8 cellular contexts compared by ENCODE assay signal in genomic region chr3:52771334-52771681, GRCh38. TPM values are rescaled to one million over a fixed set of nuclear protein-coding genes. Genes with fewer than 3 reads are reported as not detected.
DNase-seq lines count a peak whose midpoint lies in the region; ATAC-seq and TF ChIP-seq lines count a peak whose summit lies in the region.

No MANE protein-coding gene starts in this region.

- H3K4me1 ChIP-seq in cardiac muscle cell (ENCODE audit: low read depth) (peaks cover 11% of the 10 kb centered on the region), skeletal muscle satellite cell (ENCODE audit: control insufficient read depth, insufficient read depth, low read length) (peaks cover 15% of the 10 kb centered on the region)

- H3K27me3 Mint-ChIP-seq in T-helper 2 cell treated with Interferon-gamma antibody and Interleukin-4, amounts not matched to agents 5 μg/mL and 100 μg/mL, for 36 hours (ENCODE audit: low read depth), result no peaks in the 10 kb centered on the region
- no peaks in the 10 kb centered on the region for H3K27me3 Mint-ChIP-seq in T-cell

- H3K27ac Mint-ChIP-seq in T-helper 2 cell treated with Interferon-gamma antibody and Interleukin-4, amounts not matched to agents 5 μg/mL and 100 μg/mL, for 36 hours, result peak overlapping the region; percentile 95
- peak overlapping the region; percentile 85 to 96 for H3K27ac Mint-ChIP-seq in T-cell

- H3K27ac ChIP-seq in cardiac muscle cell, result peak overlapping the region; percentile 86

- TF ChIP-seq CTCF in cardiac muscle cell (IDR thresholded peaks at IDR 0.05; ENCODE audit: low read depth, low read length), result no peak

- peak; percentile 5 to 17 (median 12) for ATAC-seq in T-cell (replicated peaks in 1 of 4)

- CTCF ChIA-PET in T-cell (lab: Charles Lee), result interaction anchor here in 1 of 2 donors (1.4 kb wide), 1 partner anchor 121 kb away, joined by 3 read pairs; no protein-coding TSS in a partner anchor

- H3K9me3 ChIP-seq in cardiac muscle cell (ENCODE audit: low read depth) (no peaks in the 10 kb centered on the region), skeletal muscle satellite cell (replicated peaks; ENCODE audit: low read length) (no peaks in the 10 kb centered on the region)

- peak overlapping the region; percentile 79 for H3K4me2 ChIP-seq in skeletal muscle satellite cell (ENCODE audit: low read length)

- H3K4me3 ChIP-seq in cardiac muscle cell (peak overlapping the region; percentile 82), skeletal muscle satellite cell (ENCODE audit: low read length) (peak overlapping the region; percentile 78)

- H3K4me1 Mint-ChIP-seq in T-helper 2 cell treated with Interferon-gamma antibody and Interleukin-4, amounts not matched to agents 5 μg/mL and 100 μg/mL, for 36 hours (ENCODE audit: low read depth), result peaks cover 21% of the 10 kb centered on the region
- H3K4me1 Mint-ChIP-seq in T-cell, result peaks cover 22 to 26% (median 23%) of the 10 kb centered on the region in 3 donors

- H3K36me3 ChIP-seq in cardiac muscle cell, result peaks cover 2% of the 10 kb centered on the region
- H3K36me3 ChIP-seq in skeletal muscle satellite cell (ENCODE audit: insufficient read depth, low read length), result peaks cover 8% of the 10 kb centered on the region

- peak overlapping the region; percentile 84 for H3K9ac ChIP-seq in skeletal muscle satellite cell (ENCODE audit: low read depth, low read length)

- H3K4me3 Mint-ChIP-seq in T-helper 2 cell treated with Interferon-gamma antibody and Interleukin-4, amounts not matched to agents 5 μg/mL and 100 μg/mL, for 36 hours, result peak overlapping the region; percentile 87
- H3K4me3 Mint-ChIP-seq in T-cell, result peak overlapping the region; percentile 84 to 95 (median 91)

- H3K27me3 ChIP-seq in cardiac muscle cell, result no peaks in the 10 kb centered on the region
- peaks cover 9% of the 10 kb centered on the region for H3K27me3 ChIP-seq in skeletal muscle satellite cell (ENCODE audit: control insufficient read depth, insufficient read depth, low read length)

- no peaks in the 10 kb centered on the region for H3K9me3 Mint-ChIP-seq in T-helper 2 cell treated with Interferon-gamma antibody and Interleukin-4, amounts not matched to agents 5 μg/mL and 100 μg/mL, for 36 hours
- no peaks in the 10 kb centered on the region for H3K9me3 Mint-ChIP-seq in T-cell

- POLR2A ChIA-PET in T-cell (lab: Charles Lee), result no interaction called here

- peaks cover 3% of the 10 kb centered on the region for H3K36me3 Mint-ChIP-seq in T-helper 2 cell treated with Interferon-gamma antibody and Interleukin-4, amounts not matched to agents 5 μg/mL and 100 μg/mL, for 36 hours (ENCODE audit: low read depth)
- peaks cover 7% of the 10 kb centered on the region for H3K36me3 Mint-ChIP-seq in T-cell

- no peak for DNase-seq in T-helper 2 cell treated with Interferon-gamma antibody and Interleukin-4, amounts not matched to agents 5 μg/mL and 100 μg/mL, for 36 hours (ENCODE audit: low spot score)
- no peak for DNase-seq in T-helper 2 cell
- no peak for DNase-seq in T-cell
- no peak for DNase-seq in cardiac muscle cell (ENCODE audit: low read depth in 1 of 2, low spot score in 1 of 2)
- no peak for DNase-seq in SW480 (ENCODE audit: low spot score)
- DNase-seq in activated CD4-positive, CD25-positive, alpha-beta regulatory T cell treated with anti-CD3 and anti-CD28 coated beads, Interleukin-2, amount 50 U/mL, for 72 hours, result no peak
- DNase-seq in dedifferentiated amniotic fluid mesenchymal stem cell (ENCODE audit: extremely low spot score), result no peak

RNA-seq across cellular contexts. Expression of gene NEK4, which starts 0.6 kb away (rescaled TPM):
- total RNA-seq in T-cell, result 10 to 100 TPM; 14.1 to 23.9 (median 22.2) TPM
- total RNA-seq in cardiac muscle cell, result 14.7 and 22.5 TPM in 2 replicates
- polyA plus RNA-seq in cardiac muscle cell, result 11.2 and 12.4 TPM in 2 replicates
- total RNA-seq in skeletal muscle satellite cell (2012; rRNA removed), result 15.9 and 17.0 TPM in 2 replicates

RNA-seq across cellular contexts. Expression of gene ITIH1, which starts 6.1 kb away (rescaled TPM):
- under 1 TPM in 2 of 5 donors, not detected in 3; 0.49 to 0.85 TPM for total RNA-seq in T-cell
- total RNA-seq in cardiac muscle cell, result not detected in 2 replicates
- polyA plus RNA-seq in cardiac muscle cell, result 0.20 TPM in 1 of 2 replicates, not detected in the other
- total RNA-seq in skeletal muscle satellite cell (2012; rRNA removed), result not detected in 2 replicates

RNA-seq across cellular contexts. Expression of gene ITIH3, which starts 23.3 kb away (rescaled TPM):
- total RNA-seq in T-cell (under 1 TPM in 3 of 5 donors, not detected in 2; 0.23 to 0.88 (median 0.76) TPM), cardiac muscle cell (0.06 TPM in 1 of 2 replicates, not detected in the other)
- 0.88 TPM in 1 of 2 replicates, not detected in the other for polyA plus RNA-seq in cardiac muscle cell
- not detected in 2 replicates for total RNA-seq in skeletal muscle satellite cell (2012; rRNA removed)

RNA-seq across cellular contexts. Expression of gene ITIH4, which starts 59.2 kb away (rescaled TPM):
- total RNA-seq in T-cell (10 to 100 TPM; 37.2 to 63.3 (median 41.0) TPM), cardiac muscle cell (2.3 and 2.9 TPM in 2 replicates)
- 1.7 and 2.0 TPM in 2 replicates for polyA plus RNA-seq in cardiac muscle cell
- total RNA-seq in skeletal muscle satellite cell (2012; rRNA removed), result under 0.01 TPM in 1 of 2 replicates, not detected in the other
